ENCODE assay signal across 8 cellular contexts in the genomic region with DNA sequence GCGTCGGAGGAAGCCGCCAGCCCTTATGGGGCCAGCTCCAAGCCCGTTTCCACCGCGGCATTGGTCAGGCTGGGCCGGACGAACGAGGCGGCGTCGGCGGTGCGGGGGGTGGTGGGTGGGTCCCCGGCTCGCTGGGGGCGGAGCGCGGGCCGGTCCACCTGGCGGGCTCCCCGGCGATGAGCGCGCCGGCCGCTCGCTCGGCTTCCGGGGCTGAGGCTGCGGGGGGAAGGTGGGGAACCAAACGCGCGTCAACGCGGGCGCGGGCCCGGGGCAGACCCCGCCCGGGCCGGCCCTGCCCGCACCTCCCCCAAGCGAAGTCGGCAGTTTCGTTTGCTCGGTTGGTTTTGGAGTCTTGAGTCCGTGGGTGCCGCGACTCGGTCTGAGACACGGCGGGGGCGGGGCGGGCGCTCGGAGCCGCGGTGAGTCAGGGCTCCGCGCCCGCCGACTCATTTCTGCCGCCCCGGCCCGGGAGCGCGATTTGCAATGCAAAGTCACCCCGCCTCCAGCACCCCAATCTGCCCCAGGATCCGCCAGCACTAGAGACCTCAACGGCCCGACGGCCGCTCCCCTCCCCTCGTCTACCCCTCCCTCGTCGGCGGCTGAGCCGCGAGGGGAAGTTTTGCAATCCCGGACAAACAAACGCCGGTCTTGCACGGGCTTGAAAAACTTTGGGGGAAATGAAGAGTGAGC. TPM values are rescaled to one million over a fixed set of nuclear protein-coding genes. Genes with fewer than 3 reads are reported as not detected.
DNase-seq lines count a peak whose midpoint lies in the region; ATAC-seq and TF ChIP-seq lines count a peak whose summit lies in the region.

No MANE protein-coding gene starts in this region.

- 5% methylated on average over 11 to 13 of the region's 84 CpGs for WGBS in thyroid gland, 2 donors

- H3K27ac ChIP-seq in thyroid gland: peak overlapping the region in 2 of 3 donors; percentile 38 to 46

- ATAC-seq in omental fat pad (ENCODE audit: low FRiP score): peak; percentile 76
- ATAC-seq in GM21717 (IDR thresholded peaks at IDR 0.05; ENCODE audit: unreplicated experiment): no peak
- no peak for ATAC-seq in HG03135 (IDR thresholded peaks at IDR 0.05; ENCODE audit: unreplicated experiment)

- no peaks in the 10 kb centered on the region for H3K36me3 ChIP-seq in thyroid gland

- no peaks in the 10 kb centered on the region for H3K9me3 ChIP-seq in thyroid gland

- intact Hi-C loops in thyroid gland (cut with DNase I): no loop called here

- no peaks in the 10 kb centered on the region for H3K27me3 ChIP-seq in thyroid gland

- H3K4me3 ChIP-seq in fibroblast of the aortic adventitia (ENCODE audit: low read depth, low read length) (no peak overlapping the region), thyroid gland (replicated peaks in 1 of 3) (peak overlapping the region in 2 of 3 donors; percentile 25 to 54)

- no peak for TF ChIP-seq CTCF in fibroblast of the aortic adventitia (IDR thresholded peaks at IDR 0.05; ENCODE audit: insufficient read depth, low read length)
- no peak for TF ChIP-seq CTCF in omental fat pad (IDR thresholded peaks at IDR 0.05)
- no peak for TF ChIP-seq CTCF in thyroid gland (IDR thresholded peaks at IDR 0.05)

- peaks cover 7 to 37% of the 10 kb centered on the region in 2 donors for H3K4me1 ChIP-seq in thyroid gland

- TF ChIP-seq POLR2A in thyroid gland (IDR thresholded peaks at IDR 0.05): peak in 1 of 2 donors; percentile 28

- DNase-seq in CD1c-positive myeloid dendritic cell (ENCODE audit: extremely low spot score) (peak; percentile 92), NCI-H1048 (lab: John Stamatoyannopoulos, UW) (peak; percentile 68), activated T-cell treated with anti-CD3 and anti-CD28 coated beads for 1 hour (ENCODE audit: low read depth) (peak; percentile 48), fibroblast of the aortic adventitia (ENCODE audit: low read depth) (peak; percentile 2), omental fat pad (ENCODE audit: low spot score) (peak; percentile 52), thyroid gland (peak; percentile 54 to 59)

RNA-seq across cellular contexts. Expression of a gene that starts 1.3 kb away (rescaled TPM):
- total RNA-seq in fibroblast of the aortic adventitia (ENCODE audit: low replicate concordance) (not detected in 2 replicates), omental fat pad (1 to 10 TPM in 1 of 4 donors, under 1 TPM in 1, not detected in 2; 0.24 to 2.6 TPM), thyroid gland (1 to 10 TPM in 1 of 4 donors, under 1 TPM in 3; 0.46 to 2.9 (median 0.66) TPM)

RNA-seq across cellular contexts. Expression of a gene that starts 32.7 kb away (rescaled TPM):
- total RNA-seq in fibroblast of the aortic adventitia (ENCODE audit: low replicate concordance) (not detected in 2 replicates), omental fat pad (1 to 10 TPM; 1.1 to 2.8 (median 1.2) TPM), thyroid gland (under 1 TPM; 0.15 to 0.67 (median 0.45) TPM)

RNA-seq across cellular contexts. Expression of a gene that starts 32.8 kb away (rescaled TPM):
- total RNA-seq in fibroblast of the aortic adventitia (ENCODE audit: low replicate concordance) (under 0.01 and 0.33 TPM in 2 replicates), omental fat pad (1 to 10 TPM in 3 of 4 donors, under 1 TPM in 1; 0.19 to 6.4 (median 2.7) TPM), thyroid gland (under 1 TPM in 2 of 4 donors, not detected in 2; 0.33 to 0.45 TPM)

Comparison
In these comparisons a context has a peak if more than half of its experiments do, and no peak if none do; other contexts are left out.
1. DNase-seq: peak in every context shown above with its lines; median percentile 92 in CD1c-positive myeloid dendritic cell; 68 in NCI-H1048; 56 in thyroid gland; 52 in omental fat pad; 48 in activated T-cell treated with anti-CD3 and anti-CD28 coated beads for 1 hour; 2 in fibroblast of the aortic adventitia.